Comparison of ENCODE assay signal across 11 cellular contexts in genomic region chr10:17006631-17007161, GRCh38.
DNase-seq lines count a peak whose midpoint lies in the region; ATAC-seq and TF ChIP-seq lines count a peak whose summit lies in the region.
"Had no signal": no experiment of that assay in that cellular context is flagged by ENCODE, and none has a peak within 500 bp of the region (broad histone marks: within the 10 kb centered on the region; RNA-seq: fewer than 3 reads in every experiment).

No MANE protein-coding gene starts in this region.

- no peaks in the 10 kb centered on the region for H3K27me3 ChIP-seq in colonic mucosa
- H3K27me3 ChIP-seq in mesendoderm (ENCODE audit: insufficient read depth, low read length, poor library complexity): no peaks in the 10 kb centered on the region
- H3K27me3 ChIP-seq in tibial nerve: no peaks in the 10 kb centered on the region

- H2AK5ac ChIP-seq in mesendoderm (ENCODE audit: low read length): peak overlapping the region; percentile 6

- ATAC-seq in HG03460 (IDR thresholded peaks at IDR 0.05; ENCODE audit: unreplicated experiment): no peak

- no peaks in the 10 kb centered on the region for H3K79me1 ChIP-seq in mesendoderm (ENCODE audit: low read length)

- H3K27ac ChIP-seq in colonic mucosa (peak overlapping the region; percentile 37), mesendoderm (ENCODE audit: low read depth, low read length) (no peak overlapping the region), tibial nerve (peak overlapping the region; percentile 72 to 98 (median 94))

- no peak for TF ChIP-seq CTCF in colonic mucosa (IDR thresholded peaks at IDR 0.05)
- no peak for TF ChIP-seq CTCF in tibial nerve (IDR thresholded peaks at IDR 0.05)

- peak in 1 of 2 donors; percentile 88 for TF ChIP-seq EP300 in tibial nerve (IDR thresholded peaks at IDR 0.05)

- H3K79me2 ChIP-seq in mesendoderm (ENCODE audit: control insufficient read depth, insufficient read depth, low read length): no peaks in the 10 kb centered on the region

- H3K23ac ChIP-seq in mesendoderm (ENCODE audit: low read length): no peak overlapping the region

- no peak overlapping the region for H2BK120ac ChIP-seq in mesendoderm (ENCODE audit: low read depth, low read length)

- H2BK5ac ChIP-seq in mesendoderm (ENCODE audit: low read length): peak overlapping the region; percentile 29

- H3K4me3 ChIP-seq in colonic mucosa (no peak overlapping the region), mesendoderm (ENCODE audit: low read length) (no peak overlapping the region), tibial nerve (peak overlapping the region in 1 of 4 donors; percentile 9)

- H3K4ac ChIP-seq in mesendoderm (ENCODE audit: low read depth, low read length): peak overlapping the region; percentile 20

- H3K9me3 ChIP-seq in colonic mucosa (no peaks in the 10 kb centered on the region), tibial nerve (no peaks in the 10 kb centered on the region)

- peak overlapping the region; percentile 2 for H3K18ac ChIP-seq in mesendoderm (ENCODE audit: low read length)

- intact Hi-C loops in colonic mucosa (cut with DNase I): no loop called here

- H3K4me1 ChIP-seq in colonic mucosa (no peaks in the 10 kb centered on the region), mesendoderm (ENCODE audit: control insufficient read depth, low read depth, low read length) (peaks cover 9% of the 10 kb centered on the region), tibial nerve (peaks cover 3 to 87% (median 63%) of the 10 kb centered on the region in 4 donors)

- H3K4me2 ChIP-seq in mesendoderm (ENCODE audit: low read length): no peak overlapping the region

- H4K5ac ChIP-seq in mesendoderm (ENCODE audit: low read length): no peak overlapping the region

- peak in 1 of 2 donors; percentile 39 for TF ChIP-seq POLR2A in tibial nerve (IDR thresholded peaks at IDR 0.05)

- no peak overlapping the region for H3K56ac ChIP-seq in mesendoderm (ENCODE audit: low read length)

- no peak overlapping the region for H2BK15ac ChIP-seq in mesendoderm (replicated peaks; ENCODE audit: low read depth)

- H3K36me3 ChIP-seq in colonic mucosa (no peaks in the 10 kb centered on the region), mesendoderm (ENCODE audit: control insufficient read depth, insufficient read depth, low read length) (no peaks in the 10 kb centered on the region), tibial nerve (no peaks in the 10 kb centered on the region)

- WGBS in mesendoderm (ENCODE audit: extremely low coverage, insufficient coverage, low lambda C conversion rate): no CpG with 5 or more reads among the region's 8 CpGs
- WGBS in tibial nerve, 2 donors: 34 to 35% methylated on average over 8 of the region's 8 CpGs

- H4K8ac ChIP-seq in mesendoderm (ENCODE audit: low read depth, low read length): no peak overlapping the region

- H3K9ac ChIP-seq in colonic mucosa (ENCODE audit: low read depth in 2 of 2, low read length in 2 of 2) (no peak overlapping the region), mesendoderm (ENCODE audit: low read length) (no peak overlapping the region)

- peak; percentile 26 for DNase-seq in RKO (ENCODE audit: low spot score)
- no peak for DNase-seq in colonic mucosa
- DNase-seq in mesendoderm: peak; percentile 68
- DNase-seq in tibial nerve (ENCODE audit: low spot score in 2 of 2): no peak
- DNase-seq in NCI-H748 (lab: John Stamatoyannopoulos, UW; ENCODE audit: unreplicated experiment): no peak
- DNase-seq in NCI-H774 (lab: John Stamatoyannopoulos, UW): no peak
- DNase-seq: activated CD4-positive, alpha-beta T cell treated with anti-CD3 and anti-CD28 coated beads, Interleukin-2, amount 50 U/mL, for 48 hours; erythroblast; NCI-H446; SW 1271 had no signal

Comparison
In these comparisons a context has a peak if more than half of its experiments do, and no peak if none do; other contexts are left out.
1. DNase-seq: peak in RKO (single experiment) and mesendoderm (single experiment); none in colonic mucosa (single experiment), tibial nerve (0 of 2), NCI-H748 (single experiment) and NCI-H774 (single experiment).